Comparison of ENCODE assay signal across 1 cellular context in the genomic region with DNA sequence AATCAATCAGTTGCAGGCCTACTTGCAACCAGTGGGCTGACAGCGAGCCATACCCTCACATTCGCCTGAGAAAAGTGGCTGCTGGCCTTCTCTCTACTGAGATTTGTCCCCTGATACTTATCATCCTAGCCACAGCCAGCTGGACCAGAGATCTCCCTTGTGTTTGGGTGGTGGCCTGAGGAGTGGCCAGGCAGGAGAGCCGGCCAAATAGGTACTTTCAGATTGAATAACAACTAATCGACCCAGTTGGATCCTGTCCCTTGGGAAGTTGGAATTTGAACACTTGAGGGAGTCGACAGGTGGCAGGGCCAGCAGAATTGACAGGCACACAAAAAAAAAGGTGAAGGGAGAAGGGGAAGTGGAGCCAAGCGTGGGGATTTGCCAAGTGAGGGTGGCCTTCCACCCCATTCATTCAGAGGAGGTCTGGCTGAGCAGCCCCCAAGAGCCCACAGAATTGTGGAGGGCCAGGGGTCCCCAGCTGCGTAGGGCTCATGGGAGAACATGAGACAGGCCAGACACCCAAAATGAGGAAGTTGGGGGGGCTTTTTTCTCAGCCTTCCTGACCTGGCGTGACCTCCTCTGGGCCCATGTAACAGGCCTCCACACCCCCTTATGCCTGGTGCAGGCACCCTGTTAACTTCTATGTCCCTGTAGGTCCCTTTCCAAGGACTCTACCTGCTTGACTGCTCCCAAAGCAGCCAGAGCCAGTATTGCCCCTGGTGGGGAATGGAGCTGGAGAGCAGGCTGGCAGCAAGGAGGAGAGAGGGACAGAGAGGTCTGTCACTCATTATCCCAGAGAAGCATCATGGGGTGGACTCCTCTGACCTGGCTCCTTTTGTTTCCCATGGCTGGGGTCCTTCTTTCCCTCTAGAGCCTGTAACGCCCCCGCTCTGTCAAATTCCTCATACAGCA.
TF ChIP-seq lines count a peak whose summit lies in the region.

No MANE protein-coding gene starts in this region.

TF ChIP-seq in GM12878, 131 proteins besides CTCF, POLR2A, EP300 and RAD21:
- no peak for TF ChIP-seq MYB (IDR thresholded peaks at IDR 0.05; ENCODE audit: borderline replicate concordance, low read depth, low read length)
- TF ChIP-seq GABPA (IDR thresholded peaks at IDR 0.05; ENCODE audit: low read depth): no peak
- TF ChIP-seq NFXL1 (IDR thresholded peaks at IDR 0.05; ENCODE audit: borderline replicate concordance): no peak
- TF ChIP-seq ATF7 (IDR thresholded peaks at IDR 0.05; ENCODE audit: low read depth): no peak
- TF ChIP-seq HDGF (IDR thresholded peaks at IDR 0.05): no peak
- no peak for TF ChIP-seq RBBP5 (conservative IDR thresholded peaks at IDR 0.05)
- no peak for TF ChIP-seq CBX5 (IDR thresholded peaks at IDR 0.05; ENCODE audit: low read depth)
- TF ChIP-seq SPI1 (IDR thresholded peaks at IDR 0.05; ENCODE audit: borderline replicate concordance, insufficient read depth, low read depth, low read length): peak; percentile 51
- TF ChIP-seq, protein P1, sequence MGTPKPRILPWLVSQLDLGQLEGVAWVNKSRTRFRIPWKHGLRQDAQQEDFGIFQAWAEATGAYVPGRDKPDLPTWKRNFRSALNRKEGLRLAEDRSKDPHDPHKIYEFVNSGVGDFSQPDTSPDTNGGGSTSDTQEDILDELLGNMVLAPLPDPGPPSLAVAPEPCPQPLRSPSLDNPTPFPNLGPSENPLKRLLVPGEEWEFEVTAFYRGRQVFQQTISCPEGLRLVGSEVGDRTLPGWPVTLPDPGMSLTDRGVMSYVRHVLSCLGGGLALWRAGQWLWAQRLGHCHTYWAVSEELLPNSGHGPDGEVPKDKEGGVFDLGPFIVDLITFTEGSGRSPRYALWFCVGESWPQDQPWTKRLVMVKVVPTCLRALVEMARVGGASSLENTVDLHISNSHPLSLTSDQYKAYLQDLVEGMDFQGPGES (IDR thresholded peaks at IDR 0.05): no peak
TF ChIP-seq in GM12878: peak in this region for 1.
